In genomic region chrX:48754124-48754667, GRCh38 we compare ENCODE assay signal across 21 cellular contexts. TPM values are rescaled to one million over a fixed set of nuclear protein-coding genes. Genes with fewer than 3 reads are reported as not detected.
DNase-seq lines count a peak whose midpoint lies in the region; ATAC-seq and TF ChIP-seq lines count a peak whose summit lies in the region.
"Had no signal": no experiment of that assay in that cellular context is flagged by ENCODE, and none has a peak within 500 bp of the region (broad histone marks: within the 10 kb centered on the region; RNA-seq: fewer than 3 reads in every experiment).

No MANE protein-coding gene starts in this region.

- no peak for TF ChIP-seq CTCF in choroid plexus epithelial cell (conservative IDR thresholded peaks at IDR 0.05; ENCODE audit: low read depth, low read length)

- intact Hi-C loops in posterior vena cava (cut with DNase I), result no loop called here

- H3K4me3 ChIP-seq in choroid plexus epithelial cell (ENCODE audit: low read depth, low read length), result no peak overlapping the region
- H3K4me3 ChIP-seq: GM12878 had no signal

- no peak for ATAC-seq in left lobe of liver
- ATAC-seq: GM12878 had no signal

- DNase-seq in EH (ENCODE audit: low read depth) (peak; percentile 2), HuH-7 (ENCODE audit: low spot score) (peak; percentile 31), choroid plexus epithelial cell (ENCODE audit: low read depth) (peak; percentile 1), posterior vena cava (ENCODE audit: low spot score) (peak; percentile 34), left lobe of liver (ENCODE audit: low spot score) (no peak), NCI-H1048 (lab: John Stamatoyannopoulos, UW) (no peak), DMS53 (lab: John Stamatoyannopoulos, UW) (no peak)
- DNase-seq: ACHN; BE2C; C1 segment of cervical spinal cord; CD4-positive, CD25-positive, alpha-beta regulatory T cell; CD8-positive, alpha-beta memory T cell; COR-L47; DMS79; H9; KBM-7 had no signal

RNA-seq across cellular contexts. Expression of gene GLOD5, which starts 7.4 kb away (rescaled TPM):
- total RNA-seq in posterior vena cava (not detected), left lobe of liver (3.1 TPM)
- total RNA-seq: CD4-positive, CD25-positive, alpha-beta regulatory T cell; CD8-positive, alpha-beta memory T cell; Daoy; G401; GM12878; H1; H9; HT-29 had no signal

RNA-seq across cellular contexts. Expression of gene GATA1, which starts 32.2 kb away (rescaled TPM):
- total RNA-seq in posterior vena cava (under 1 TPM in 1 of 2 donors, not detected in 1; 0.42 TPM), left lobe of liver (0.35 TPM)
- total RNA-seq: CD8-positive, alpha-beta memory T cell; Daoy; G401; H1; H9; HT-29 had no signal

RNA-seq across cellular contexts. Expression of gene HDAC6, which starts 47.7 kb away (rescaled TPM):
- total RNA-seq in posterior vena cava, result 10 to 100 TPM; 45.4 to 54.3 TPM
- total RNA-seq in left lobe of liver, result 113 TPM

RNA-seq across cellular contexts. Expression of gene SUV39H1, which starts 57.7 kb away (rescaled TPM):
- total RNA-seq in posterior vena cava (1 to 10 TPM; 3.8 to 4.5 TPM), left lobe of liver (4.3 TPM)

Comparison
In these comparisons a context has a peak if more than half of its experiments do, and no peak if none do; other contexts are left out.
1. DNase-seq: peak in EH (single experiment), HuH-7 (single experiment), choroid plexus epithelial cell (single experiment) and posterior vena cava (single experiment); none in left lobe of liver (single experiment), NCI-H1048 (single experiment) and DMS53 (single experiment).